ENCODE assay signal across 12 cellular contexts in the genomic region with DNA sequence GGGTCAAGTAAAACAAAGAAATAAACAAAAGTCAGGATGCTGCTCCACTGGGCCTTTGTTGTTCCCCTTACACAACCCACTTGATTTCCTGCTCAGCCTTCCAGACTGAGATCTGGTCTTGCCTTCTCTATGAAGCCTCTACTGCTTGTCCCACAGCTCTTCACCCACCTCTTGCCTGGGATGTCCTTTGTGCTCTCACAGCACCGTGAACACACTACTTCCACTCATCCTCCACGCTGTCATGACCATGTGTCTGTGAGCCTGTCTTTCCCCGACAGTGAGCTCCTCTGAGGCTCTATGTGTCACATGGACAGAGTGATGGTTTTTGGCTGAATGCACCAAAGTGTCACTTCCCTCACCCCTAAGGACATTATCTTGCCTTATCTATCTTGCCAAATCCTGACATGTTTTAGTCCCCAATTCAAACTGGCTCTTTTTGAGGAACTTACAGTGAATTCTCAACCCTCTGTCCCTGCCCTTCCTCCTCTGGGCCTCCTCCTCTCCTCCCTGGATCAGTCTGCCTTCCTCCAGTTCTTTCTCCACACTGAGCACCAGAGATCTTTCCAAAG. TPM values are rescaled to one million over a fixed set of nuclear protein-coding genes. Genes with fewer than 3 reads are reported as not detected.
DNase-seq lines count a peak whose midpoint lies in the region; ATAC-seq, FAIRE-seq and TF ChIP-seq lines count a peak whose summit lies in the region.
"Had no signal": no experiment of that assay in that cellular context is flagged by ENCODE, and none has a peak within 500 bp of the region (broad histone marks: within the 10 kb centered on the region; RNA-seq: fewer than 3 reads in every experiment).

No MANE protein-coding gene starts in this region.

- peaks cover 0 to 19% of the 10 kb centered on the region in 2 experiments for H4K20me1 ChIP-seq in H1 (replicated peaks in 1 of 2; ENCODE audit: control insufficient read depth in 1 of 2, insufficient read depth in 2 of 2, low read length in 2 of 2)

- CTCF ChIA-PET in H1 (lab: Charles Lee; ENCODE audit: partially characterized antibody) = interaction anchor here (0.8 to 1.6 kb wide), 4 partner anchors 14 to 44 kb away, joined by 3 to 5 read pairs (median 4); no protein-coding TSS in a partner anchor

- no peak overlapping the region for H4K91ac ChIP-seq in H1 (replicated peaks; ENCODE audit: insufficient read length, low read length)

- H3K4me2 ChIP-seq in H1 (ENCODE audit: insufficient read depth in 1 of 2, low read depth in 2 of 2, low read length in 2 of 2) = no peak overlapping the region
- H3K4me2 ChIP-seq: KMS-11 had no signal

- no peaks in the 10 kb centered on the region for H3K23me2 ChIP-seq in H1 (ENCODE audit: low read depth, low read length)

- 0 out of 3 replicates have a peak, but pooled peaks of 1 of the 2 experiments have one; percentile 19 for TF ChIP-seq POLR2A in H1 (IDR thresholded peaks at IDR 0.05; ENCODE audit: control extremely low read depth in 1 of 2, low read depth in 2 of 2, low read length in 2 of 2)

- no peak overlapping the region for H2BK5ac ChIP-seq in H1 (ENCODE audit: low read depth, low read length)

- H2BK15ac ChIP-seq in H1 (ENCODE audit: low read length) = no peak overlapping the region

- peaks cover 0 to 36% (median 8%) of the 10 kb centered on the region in 4 experiments for H3K36me3 ChIP-seq in H1 (ENCODE audit: control insufficient read depth in 2 of 4, insufficient read depth in 4 of 4, low read length in 3 of 4)

- H4K5ac ChIP-seq in H1 (ENCODE audit: insufficient read length, low read depth, low read length) = no peak overlapping the region

- no peaks in the 10 kb centered on the region for H3K27me3 ChIP-seq in H1 (replicated peaks in 1 of 4; ENCODE audit: control insufficient read depth in 3 of 4, extremely low read depth in 1 of 4, insufficient read depth in 3 of 4, low read length in 3 of 4)
- H3K27me3 ChIP-seq: esophagus squamous epithelium had no signal

- H3K4me3 Mint-ChIP-seq in activated T-cell treated with anti-CD3 and anti-CD28 coated beads, Interleukin-2, amount 50 U/mL, for 24 hours = no peak overlapping the region
- H3K4me3 Mint-ChIP-seq in stimulated activated naive B cell treated with anti-CD40 and anti-IgM and Interleukin-4, amounts not matched to agents 10 μg/mL and 1 μg/mL and 100 μg/mL, for 72 hours = no peak overlapping the region

- no peaks in the 10 kb centered on the region for H3K27me3 Mint-ChIP-seq in activated T-cell treated with anti-CD3 and anti-CD28 coated beads, Interleukin-2, amount 50 U/mL, for 24 hours
- no peaks in the 10 kb centered on the region for H3K27me3 Mint-ChIP-seq in stimulated activated naive B cell treated with anti-CD40 and anti-IgM and Interleukin-4, amounts not matched to agents 10 μg/mL and 1 μg/mL and 100 μg/mL, for 72 hours

- no peak overlapping the region for H3K9ac ChIP-seq in H1 (replicated peaks in 1 of 4; ENCODE audit: extremely low read depth in 1 of 4, low read depth in 3 of 4, low read length in 3 of 4)
- H3K9ac ChIP-seq: KMS-11 had no signal

- H2BK20ac ChIP-seq in H1 (ENCODE audit: low read length) = no peak overlapping the region

- no peak overlapping the region for H3K4me3 ChIP-seq in H1 (ENCODE audit: extremely low read depth in 1 of 4, insufficient read depth in 2 of 4, low read depth in 3 of 4, low read length in 4 of 4)
- H3K4me3 ChIP-seq: esophagus squamous epithelium, HAP-1 had no signal

- peaks cover 0 to 18% (median 10%) of the 10 kb centered on the region in 4 experiments; a peak in 6 of 7 replicates for H3K4me1 ChIP-seq in H1 (replicated peaks in 1 of 4; ENCODE audit: control insufficient read depth in 3 of 4, insufficient read depth in 4 of 4, low read length in 3 of 4)
- H3K4me1 ChIP-seq: esophagus squamous epithelium had no signal

- no peak for TF ChIP-seq EP300 in H1 (IDR thresholded peaks at IDR 0.05; ENCODE audit: borderline replicate concordance in 1 of 2, low read depth in 2 of 2, low read length in 2 of 2)

- POLR2A ChIA-PET in H1 (lab: Charles Lee; ENCODE audit: partially characterized antibody) = interaction anchor here (1.0 to 21.6 kb wide), 5 partner anchors 9 to 20 kb away, joined by 3 to 507 read pairs (median 6); a partner anchor contains a TSS

- H3K79me1 ChIP-seq in H1 (ENCODE audit: low read depth, low read length) = no peaks in the 10 kb centered on the region; the same call in 1 of the 2 replicates

- DNase-seq in activated T-cell treated with anti-CD3 and anti-CD28 coated beads, Interleukin-2, amount 50 U/mL, for 24 hours = no peak
- no peak for DNase-seq in activated T-cell treated with anti-CD3 and anti-CD28 coated beads, Interleukin-2, amount 50 U/mL, for 48 hours
- DNase-seq in H1 (ENCODE audit: low read depth in 1 of 2, low spot score in 2 of 2) (no peak), GM19239 (ENCODE audit: insufficient read length, low spot score) (no peak), H4 (ENCODE audit: low spot score) (no peak)
- no peak for DNase-seq in stimulated activated naive B cell treated with anti-CD40 and anti-IgM and Interleukin-4, amounts not matched to agents 10 μg/mL and 1 μg/mL and 100 μg/mL, for 72 hours
- DNase-seq: esophagus squamous epithelium had no signal

- peaks cover 21% of the 10 kb centered on the region for H3K4me1 Mint-ChIP-seq in activated T-cell treated with anti-CD3 and anti-CD28 coated beads, Interleukin-2, amount 50 U/mL, for 24 hours (ENCODE audit: low read depth)
- H3K4me1 Mint-ChIP-seq in stimulated activated naive B cell treated with anti-CD40 and anti-IgM and Interleukin-4, amounts not matched to agents 10 μg/mL and 1 μg/mL and 100 μg/mL, for 72 hours = peaks cover 23 to 30% of the 10 kb centered on the region in 2 donors

- WGBS in H1 (ENCODE audit: extremely low coverage in 1 of 2, insufficient coverage in 1 of 2, insufficient read length in 1 of 2, insufficient replicate concordance in 2 of 2, low coverage in 1 of 2, low lambda C conversion rate in 2 of 2, missing lambda C conversion rate in 1 of 2), 2 experiments = 83% methylated on average over 3 of the region's 3 CpGs; no CpG with 5 or more reads in 1 of the 2 experiments

- H2BK12ac ChIP-seq in H1 (ENCODE audit: low read depth, low read length) = no peak overlapping the region

- no peak for TF ChIP-seq RAD21 in H1 (IDR thresholded peaks at IDR 0.05 in 1 of 2, conservative IDR thresholded peaks at IDR 0.05 in 1 of 2; ENCODE audit: low read depth in 2 of 2, low read length in 2 of 2)

- no peak overlapping the region for H3K56ac ChIP-seq in H1 (replicated peaks; ENCODE audit: insufficient read length, low read depth, low read length)

- ATAC-seq in stimulated activated naive B cell treated with anti-CD40 and anti-IgM and Interleukin-4, amounts not matched to agents 10 μg/mL and 1 μg/mL and 100 μg/mL, for 72 hours (replicated peaks) = peak; percentile 35 to 49
- no peak for ATAC-seq in GM21529 (IDR thresholded peaks at IDR 0.05; ENCODE audit: unreplicated experiment)
- ATAC-seq: Right ventricle myocardium inferior had no signal

- H3K36me3 Mint-ChIP-seq in activated T-cell treated with anti-CD3 and anti-CD28 coated beads, Interleukin-2, amount 50 U/mL, for 24 hours (ENCODE audit: low read depth) = peaks cover 94% of the 10 kb centered on the region
- peaks cover 49 to 66% of the 10 kb centered on the region in 2 donors for H3K36me3 Mint-ChIP-seq in stimulated activated naive B cell treated with anti-CD40 and anti-IgM and Interleukin-4, amounts not matched to agents 10 μg/mL and 1 μg/mL and 100 μg/mL, for 72 hours

- H3K9me3 Mint-ChIP-seq in activated T-cell treated with anti-CD3 and anti-CD28 coated beads, Interleukin-2, amount 50 U/mL, for 24 hours = no peaks in the 10 kb centered on the region
- no peaks in the 10 kb centered on the region for H3K9me3 Mint-ChIP-seq in stimulated activated naive B cell treated with anti-CD40 and anti-IgM and Interleukin-4, amounts not matched to agents 10 μg/mL and 1 μg/mL and 100 μg/mL, for 72 hours

- H3K4ac ChIP-seq in H1 (replicated peaks; ENCODE audit: insufficient read length, low read depth, low read length) = no peak overlapping the region

- no peak overlapping the region for H2BK120ac ChIP-seq in H1 (replicated peaks; ENCODE audit: low read depth, low read length)

- no peak overlapping the region for H2AFZ ChIP-seq in H1 (ENCODE audit: low read length)

- no peak overlapping the region for H3K14ac ChIP-seq in H1 (ENCODE audit: insufficient read length)

- no peak overlapping the region for H3K27ac ChIP-seq in H1 (ENCODE audit: low read depth, low read length)
- H3K27ac ChIP-seq: esophagus squamous epithelium, KMS-11 had no signal

- H4K8ac ChIP-seq in H1 (ENCODE audit: extremely low read depth, insufficient read depth, low read length) = no peak overlapping the region

- no peak for TF ChIP-seq CTCF in H1 (IDR thresholded peaks at IDR 0.05; ENCODE audit: control extremely low read depth in 1 of 3, insufficient read depth in 1 of 3, low read depth in 1 of 3, low read length in 3 of 3)

- H3K9me3 ChIP-seq in H1 (ENCODE audit: insufficient read depth in 2 of 2, low read depth in 1 of 2, low read length in 1 of 2) = no peaks in the 10 kb centered on the region
- H3K9me3 ChIP-seq: esophagus squamous epithelium, HAP-1 had no signal

- no peak overlapping the region for H3K23ac ChIP-seq in H1 (ENCODE audit: insufficient read length)

- no peaks in the 10 kb centered on the region for H3K79me2 ChIP-seq in H1 (ENCODE audit: control insufficient read depth in 1 of 2, insufficient read depth in 2 of 2, low read length in 2 of 2)

- FAIRE-seq in H1 (lab: Jason Lieb, UNC) (no peak), GM19239 (lab: Jason Lieb, UNC) (no peak)

- H2AK5ac ChIP-seq in H1 (ENCODE audit: low read depth, low read length) = no peak overlapping the region

- H3K18ac ChIP-seq in H1 (ENCODE audit: extremely low read depth, low read length) = no peak overlapping the region

- peak overlapping the region; percentile 80 for H3K27ac Mint-ChIP-seq in activated T-cell treated with anti-CD3 and anti-CD28 coated beads, Interleukin-2, amount 50 U/mL, for 24 hours
- peak overlapping the region; percentile 48 for H3K27ac Mint-ChIP-seq in stimulated activated naive B cell treated with anti-CD40 and anti-IgM and Interleukin-4, amounts not matched to agents 10 μg/mL and 1 μg/mL and 100 μg/mL, for 72 hours

RNA-seq across cellular contexts. Expression of a gene that starts 11.3 kb away (rescaled TPM):
- 75.6 TPM for polyA plus RNA-seq in PFSK-1 (2012; ENCODE audit: insufficient read length, low read depth)
- total RNA-seq in H1 (2021; fragmentation: NEBNext Ultra II Directional; extraction: Animal tissue kit (Norgen Biotek cat#: 25700)) = 29.5 and 32.1 TPM in 2 replicates
- 25.1 and 33.4 TPM in 2 replicates for polyA plus RNA-seq in H1 (2011; rRNA removed)
- polyA plus RNA-seq in H1 (2011; cell fraction: cytosol; rRNA removed) = 35.7 TPM
- polyA plus RNA-seq in H1 (2011; cell fraction: nucleus; rRNA removed) = 106 TPM
- polyA plus RNA-seq in H1 (2012, experiment 1 of 2) = 22.0 to 26.7 TPM (median 22.5 TPM) in 4 replicates
- polyA plus RNA-seq in H1 (2012, experiment 2 of 2) = 9.1 TPM
- polyA plus RNA-seq in H1 (2013, experiment 1 of 2) = 10.9 TPM
- 7.7 TPM for polyA plus RNA-seq in H1 (2013, experiment 2 of 2)
- 44.1 and 62.2 TPM in 2 replicates for polyA minus RNA-seq in H1 (2011; rRNA and poly(A)+ RNA removed)
- 25.1 TPM for polyA minus RNA-seq in H1 (2011; cell fraction: cytosol; rRNA and poly(A)+ RNA removed)
- 91.2 TPM for polyA minus RNA-seq in H1 (2011; cell fraction: nucleus; rRNA and poly(A)+ RNA removed)
- 14.4 and 16.3 TPM in 2 replicates for total RNA-seq in H4 (2014; rRNA removed; shearing (Covaris generic))

RNA-seq across cellular contexts. Expression of a gene that starts 17.0 kb away (rescaled TPM):
- 243 TPM for polyA plus RNA-seq in PFSK-1 (2012; ENCODE audit: insufficient read length, low read depth)
- total RNA-seq in H1 (2021; fragmentation: NEBNext Ultra II Directional; extraction: Animal tissue kit (Norgen Biotek cat#: 25700)) = 556 and 563 TPM in 2 replicates
- 350 and 373 TPM in 2 replicates for polyA plus RNA-seq in H1 (2011; rRNA removed)
- polyA plus RNA-seq in H1 (2011; cell fraction: cytosol; rRNA removed) = 393 TPM
- polyA plus RNA-seq in H1 (2011; cell fraction: nucleus; rRNA removed) = 141 TPM
- polyA plus RNA-seq in H1 (2012, experiment 1 of 2) = 386 to 417 TPM (median 389 TPM) in 4 replicates
- 229 TPM for polyA plus RNA-seq in H1 (2012, experiment 2 of 2)
- 302 TPM for polyA plus RNA-seq in H1 (2013, experiment 1 of 2)
- 299 TPM for polyA plus RNA-seq in H1 (2013, experiment 2 of 2)
- polyA minus RNA-seq in H1 (2011; rRNA and poly(A)+ RNA removed) = 74.5 and 90.5 TPM in 2 replicates
- 107 TPM for polyA minus RNA-seq in H1 (2011; cell fraction: cytosol; rRNA and poly(A)+ RNA removed)
- 87.5 TPM for polyA minus RNA-seq in H1 (2011; cell fraction: nucleus; rRNA and poly(A)+ RNA removed)
- 138 and 184 TPM in 2 replicates for total RNA-seq in H4 (2014; rRNA removed; shearing (Covaris generic))

RNA-seq across cellular contexts. Expression of a gene that starts 34.1 kb away (rescaled TPM):
- not detected for polyA plus RNA-seq in PFSK-1 (2012; ENCODE audit: insufficient read length, low read depth)
- 0.13 TPM in 1 of 2 replicates, not detected in the other for total RNA-seq in H1 (2021; fragmentation: NEBNext Ultra II Directional; extraction: Animal tissue kit (Norgen Biotek cat#: 25700))
- not detected in 2 replicates for polyA plus RNA-seq in H1 (2011; rRNA removed)
- polyA plus RNA-seq in H1 (2011; cell fraction: cytosol; rRNA removed) = not detected
- 0.06 TPM for polyA plus RNA-seq in H1 (2011; cell fraction: nucleus; rRNA removed)
- not detected in 4 replicates for polyA plus RNA-seq in H1 (2012, experiment 1 of 2)
- polyA plus RNA-seq in H1 (2012, experiment 2 of 2) = not detected
- polyA plus RNA-seq in H1 (2013, experiment 1 of 2) = not detected
- not detected for polyA plus RNA-seq in H1 (2013, experiment 2 of 2)
- polyA minus RNA-seq in H1 (2011; rRNA and poly(A)+ RNA removed) = not detected in 2 replicates
- polyA minus RNA-seq in H1 (2011; cell fraction: cytosol; rRNA and poly(A)+ RNA removed) = not detected
- polyA minus RNA-seq in H1 (2011; cell fraction: nucleus; rRNA and poly(A)+ RNA removed) = not detected
- not detected in 2 replicates for total RNA-seq in H4 (2014; rRNA removed; shearing (Covaris generic))
- total RNA-seq: esophagus squamous epithelium, Right ventricle myocardium inferior had no signal
